In genomic region chr5:10441992-10442435, GRCh38 we compare ENCODE assay signal across 1 cellular context.
TF ChIP-seq lines count a peak whose summit lies in the region.

No MANE protein-coding gene starts in this region.

TF ChIP-seq in K562, 482 proteins besides CTCF, POLR2A, EP300 and RAD21 (continued from another document and continues in another):
- TF ChIP-seq MBD1 (CRISPR knock-in tag; IDR thresholded peaks at IDR 0.05): peak; percentile 80; the same call in 1 of the 2 replicates
- no peak for TF ChIP-seq NBN (IDR thresholded peaks at IDR 0.05; ENCODE audit: low read depth)
- TF ChIP-seq, protein P1, sequence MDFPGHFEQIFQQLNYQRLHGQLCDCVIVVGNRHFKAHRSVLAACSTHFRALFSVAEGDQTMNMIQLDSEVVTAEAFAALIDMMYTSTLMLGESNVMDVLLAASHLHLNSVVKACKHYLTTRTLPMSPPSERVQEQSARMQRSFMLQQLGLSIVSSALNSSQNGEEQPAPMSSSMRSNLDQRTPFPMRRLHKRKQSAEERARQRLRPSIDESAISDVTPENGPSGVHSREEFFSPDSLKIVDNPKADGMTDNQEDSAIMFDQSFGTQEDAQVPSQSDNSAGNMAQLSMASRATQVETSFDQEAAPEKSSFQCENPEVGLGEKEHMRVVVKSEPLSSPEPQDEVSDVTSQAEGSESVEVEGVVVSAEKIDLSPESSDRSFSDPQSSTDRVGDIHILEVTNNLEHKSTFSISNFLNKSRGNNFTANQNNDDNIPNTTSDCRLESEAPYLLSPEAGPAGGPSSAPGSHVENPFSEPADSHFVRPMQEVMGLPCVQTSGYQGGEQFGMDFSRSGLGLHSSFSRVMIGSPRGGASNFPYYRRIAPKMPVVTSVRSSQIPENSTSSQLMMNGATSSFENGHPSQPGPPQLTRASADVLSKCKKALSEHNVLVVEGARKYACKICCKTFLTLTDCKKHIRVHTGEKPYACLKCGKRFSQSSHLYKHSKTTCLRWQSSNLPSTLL (IDR thresholded peaks at IDR 0.05): no peak
- TF ChIP-seq TCFL5 (CRISPR knock-in tag; conservative IDR thresholded peaks at IDR 0.05): no peak
- no peak for TF ChIP-seq YY1 (IDR thresholded peaks at IDR 0.05; ENCODE audit: borderline replicate concordance in 1 of 3, control insufficient read depth in 1 of 3, extremely low read depth in 1 of 3, insufficient read depth in 3 of 3, insufficient read length in 1 of 3, insufficient replicate concordance in 2 of 3, low read depth in 1 of 3, low read length in 2 of 3)
- TF ChIP-seq BDP1 (IDR thresholded peaks at IDR 0.05; ENCODE audit: insufficient read depth, insufficient read length): no peak
- TF ChIP-seq MCM7 (IDR thresholded peaks at IDR 0.05): no peak
- TF ChIP-seq EGR1 (conservative IDR thresholded peaks at IDR 0.05): no peak
- TF ChIP-seq SMARCA4 (IDR thresholded peaks at IDR 0.05): no peak
- TF ChIP-seq ZNF583 (CRISPR knock-in tag; IDR thresholded peaks at IDR 0.05): no peak
- no peak for TF ChIP-seq FOXA1 (IDR thresholded peaks at IDR 0.05; ENCODE audit: borderline replicate concordance)
- 0 out of 2 replicates have a peak, but pooled peaks have one; percentile 18 for TF ChIP-seq RB1 (IDR thresholded peaks at IDR 0.05; ENCODE audit: low read depth)
- TF ChIP-seq PTRF (tag; IDR thresholded peaks at IDR 0.05): no peak
- no peak for TF ChIP-seq ZNF512 (tag; IDR thresholded peaks at IDR 0.05)
- TF ChIP-seq ZNF124 (CRISPR knock-in tag; IDR thresholded peaks at IDR 0.05): 0 out of 2 replicates have a peak, but pooled peaks have one; percentile 70
- TF ChIP-seq TCF7L2 (IDR thresholded peaks at IDR 0.05; ENCODE audit: low read depth, low read length): no peak
- TF ChIP-seq NR2F6 (CRISPR knock-in tag; IDR thresholded peaks at IDR 0.05): no peak
- no peak for TF ChIP-seq ZSCAN29 (IDR thresholded peaks at IDR 0.05)
- TF ChIP-seq, protein P2, sequence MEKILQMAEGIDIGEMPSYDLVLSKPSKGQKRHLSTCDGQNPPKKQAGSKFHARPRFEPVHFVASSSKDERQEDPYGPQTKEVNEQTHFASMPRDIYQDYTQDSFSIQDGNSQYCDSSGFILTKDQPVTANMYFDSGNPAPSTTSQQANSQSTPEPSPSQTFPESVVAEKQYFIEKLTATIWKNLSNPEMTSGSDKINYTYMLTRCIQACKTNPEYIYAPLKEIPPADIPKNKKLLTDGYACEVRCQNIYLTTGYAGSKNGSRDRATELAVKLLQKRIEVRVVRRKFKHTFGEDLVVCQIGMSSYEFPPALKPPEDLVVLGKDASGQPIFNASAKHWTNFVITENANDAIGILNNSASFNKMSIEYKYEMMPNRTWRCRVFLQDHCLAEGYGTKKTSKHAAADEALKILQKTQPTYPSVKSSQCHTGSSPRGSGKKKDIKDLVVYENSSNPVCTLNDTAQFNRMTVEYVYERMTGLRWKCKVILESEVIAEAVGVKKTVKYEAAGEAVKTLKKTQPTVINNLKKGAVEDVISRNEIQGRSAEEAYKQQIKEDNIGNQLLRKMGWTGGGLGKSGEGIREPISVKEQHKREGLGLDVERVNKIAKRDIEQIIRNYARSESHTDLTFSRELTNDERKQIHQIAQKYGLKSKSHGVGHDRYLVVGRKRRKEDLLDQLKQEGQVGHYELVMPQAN (IDR thresholded peaks at IDR 0.05; ENCODE audit: borderline replicate concordance): peak; percentile 27; the same call in 1 of the 2 replicates
- no peak for TF ChIP-seq ATF1 (CRISPR knock-in tag; IDR thresholded peaks at IDR 0.05)
- TF ChIP-seq ATF1 (tag; IDR thresholded peaks at IDR 0.05): 0 out of 2 replicates have a peak, but pooled peaks have one; percentile 4
- no peak for TF ChIP-seq KDM1A (IDR thresholded peaks at IDR 0.05)
- no peak for TF ChIP-seq ZNF184 (CRISPR knock-in tag; IDR thresholded peaks at IDR 0.05)
- no peak for TF ChIP-seq NUFIP1 (IDR thresholded peaks at IDR 0.05; ENCODE audit: partially characterized antibody)
- no peak for TF ChIP-seq ZNF408 (CRISPR knock-in tag; IDR thresholded peaks at IDR 0.05; ENCODE audit: low read depth)
- no peak for TF ChIP-seq ZNF134 (CRISPR knock-in tag; conservative IDR thresholded peaks at IDR 0.05)
- no peak for TF ChIP-seq ZNF174 (CRISPR knock-in tag; IDR thresholded peaks at IDR 0.05)
- no peak for TF ChIP-seq TFAM (CRISPR knock-in tag; conservative IDR thresholded peaks at IDR 0.05)
- TF ChIP-seq SRSF9 (IDR thresholded peaks at IDR 0.05; ENCODE audit: borderline replicate concordance, low read depth, low read length): no peak
- no peak for TF ChIP-seq PML (IDR thresholded peaks at IDR 0.05; ENCODE audit: low read length)
- TF ChIP-seq ARID1B (IDR thresholded peaks at IDR 0.05): no peak
- no peak for TF ChIP-seq RUNX1 (IDR thresholded peaks at IDR 0.05; ENCODE audit: low read depth)
- TF ChIP-seq CREB3 (tag; conservative IDR thresholded peaks at IDR 0.05; ENCODE audit: low read depth): no peak
- no peak for TF ChIP-seq GTF2E2 (tag; IDR thresholded peaks at IDR 0.05)
- TF ChIP-seq ZFPM2 (CRISPR knock-in tag; IDR thresholded peaks at IDR 0.05): no peak
- no peak for TF ChIP-seq GATAD2B (IDR thresholded peaks at IDR 0.05; ENCODE audit: borderline replicate concordance)
- TF ChIP-seq NRF1 (conservative IDR thresholded peaks at IDR 0.05 in 1 of 2, IDR thresholded peaks at IDR 0.05 in 1 of 2): no peak
- TF ChIP-seq NFE2L1 (tag; IDR thresholded peaks at IDR 0.05; ENCODE audit: borderline replicate concordance, low read depth): no peak
- no peak for TF ChIP-seq NFRKB (IDR thresholded peaks at IDR 0.05; ENCODE audit: low read depth)
- no peak for TF ChIP-seq MTF1 (CRISPR knock-in tag; IDR thresholded peaks at IDR 0.05; ENCODE audit: borderline replicate concordance)
- TF ChIP-seq ZBTB34 (CRISPR knock-in tag; IDR thresholded peaks at IDR 0.05): no peak
- no peak for TF ChIP-seq CEBPG (CRISPR knock-in tag; IDR thresholded peaks at IDR 0.05)
- no peak for TF ChIP-seq CEBPG (tag; conservative IDR thresholded peaks at IDR 0.05 in 1 of 2, IDR thresholded peaks at IDR 0.05 in 1 of 2)
- no peak for TF ChIP-seq ARNT (IDR thresholded peaks at IDR 0.05)
- no peak for TF ChIP-seq POU5F1 (IDR thresholded peaks at IDR 0.05; ENCODE audit: borderline replicate concordance, low read depth, low read length, partially characterized antibody)
- no peak for TF ChIP-seq ERF (CRISPR knock-in tag; IDR thresholded peaks at IDR 0.05)
- peak; percentile 67 for TF ChIP-seq HNRNPLL (IDR thresholded peaks at IDR 0.05; ENCODE audit: low read depth, low read length, poor library complexity, severe bottlenecking)
- TF ChIP-seq SIX5 (IDR thresholded peaks at IDR 0.05; ENCODE audit: borderline replicate concordance in 1 of 2, insufficient read depth in 1 of 2, low read depth in 1 of 2, low read length in 2 of 2): no peak
- TF ChIP-seq ZNF695 (CRISPR knock-in tag; IDR thresholded peaks at IDR 0.05): no peak
- TF ChIP-seq MAX (CRISPR knock-in tag; IDR thresholded peaks at IDR 0.05): no peak
- TF ChIP-seq HDAC2 (IDR thresholded peaks at IDR 0.05): no peak
- TF ChIP-seq, protein P3, sequence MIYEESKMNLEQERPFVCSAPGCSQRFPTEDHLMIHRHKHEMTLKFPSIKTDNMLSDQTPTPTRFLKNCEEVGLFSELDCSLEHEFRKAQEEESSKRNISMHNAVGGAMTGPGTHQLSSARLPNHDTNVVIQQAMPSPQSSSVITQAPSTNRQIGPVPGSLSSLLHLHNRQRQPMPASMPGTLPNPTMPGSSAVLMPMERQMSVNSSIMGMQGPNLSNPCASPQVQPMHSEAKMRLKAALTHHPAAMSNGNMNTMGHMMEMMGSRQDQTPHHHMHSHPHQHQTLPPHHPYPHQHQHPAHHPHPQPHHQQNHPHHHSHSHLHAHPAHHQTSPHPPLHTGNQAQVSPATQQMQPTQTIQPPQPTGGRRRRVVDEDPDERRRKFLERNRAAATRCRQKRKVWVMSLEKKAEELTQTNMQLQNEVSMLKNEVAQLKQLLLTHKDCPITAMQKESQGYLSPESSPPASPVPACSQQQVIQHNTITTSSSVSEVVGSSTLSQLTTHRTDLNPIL (CRISPR knock-in tag; IDR thresholded peaks at IDR 0.05): no peak
- no peak for TF ChIP-seq RBBP5 (IDR thresholded peaks at IDR 0.05; ENCODE audit: borderline replicate concordance, insufficient read depth, low read length, poor library complexity, severe bottlenecking)
- no peak for TF ChIP-seq ZNF384 (IDR thresholded peaks at IDR 0.05; ENCODE audit: low read depth, low read length)
- TF ChIP-seq NR0B1 (IDR thresholded peaks at IDR 0.05; ENCODE audit: partially characterized antibody): no peak
- no peak for TF ChIP-seq HSF4 (CRISPR knock-in tag; IDR thresholded peaks at IDR 0.05; ENCODE audit: borderline replicate concordance)
- no peak for TF ChIP-seq MCM2 (IDR thresholded peaks at IDR 0.05; ENCODE audit: low read depth)
- no peak for TF ChIP-seq ZNF224 (CRISPR knock-in tag; IDR thresholded peaks at IDR 0.05)
- TF ChIP-seq MYNN (IDR thresholded peaks at IDR 0.05): no peak; the same call in 1 of the 2 replicates
- TF ChIP-seq MYNN (CRISPR knock-in tag; IDR thresholded peaks at IDR 0.05): no peak
- no peak for TF ChIP-seq ZNF24 (IDR thresholded peaks at IDR 0.05)
- TF ChIP-seq ELK1 (CRISPR knock-in tag; IDR thresholded peaks at IDR 0.05): no peak
- TF ChIP-seq ZNF263 (CRISPR knock-in tag; IDR thresholded peaks at IDR 0.05; ENCODE audit: borderline replicate concordance): no peak
- no peak for TF ChIP-seq TARDBP (IDR thresholded peaks at IDR 0.05)
- no peak for TF ChIP-seq FOXM1 (IDR thresholded peaks at IDR 0.05; ENCODE audit: low read depth)
- no peak for TF ChIP-seq FOXM1 (CRISPR knock-in tag; IDR thresholded peaks at IDR 0.05; ENCODE audit: low read depth)
- TF ChIP-seq RBM39 (optimal IDR thresholded peaks at IDR 0.05; ENCODE audit: low read depth, low read length): no peak
- TF ChIP-seq RFX5 (IDR thresholded peaks at IDR 0.05; ENCODE audit: low read depth, low read length): no peak
- TF ChIP-seq HNRNPH1 (optimal IDR thresholded peaks at IDR 0.05; ENCODE audit: low read depth, low read length): no peak
- no peak for TF ChIP-seq NCOA1 (IDR thresholded peaks at IDR 0.05; ENCODE audit: low read depth)
- no peak for TF ChIP-seq KLF1 (tag; IDR thresholded peaks at IDR 0.05)
